Comparison of ENCODE assay signal across 7 cellular contexts in genomic region chr1:191533254-191533653, GRCh38.
"Had no signal": no experiment of that assay in that cellular context is flagged by ENCODE, and none has a peak within 500 bp of the region (broad histone marks: within the 10 kb centered on the region; RNA-seq: fewer than 3 reads in every experiment).

No MANE protein-coding gene starts in this region.

- H3K27me3 Mint-ChIP-seq: IgD-negative memory B cell had no signal

- H3K36me3 Mint-ChIP-seq: IgD-negative memory B cell had no signal

- H3K27ac ChIP-seq: GM23248, HL-60 had no signal

- DNase-seq: GM23248, H7, HCEC 1CT, KBM-7 had no signal

- FAIRE-seq: HepG2 had no signal

- H3K9ac ChIP-seq: GM23248 had no signal

- H3K27ac Mint-ChIP-seq: IgD-negative memory B cell had no signal

- H3K4me3 Mint-ChIP-seq: IgD-negative memory B cell had no signal

- H2AFZ ChIP-seq: GM23248 had no signal

- ATAC-seq: HepG2 had no signal

- H3K4me1 Mint-ChIP-seq: IgD-negative memory B cell had no signal

- H3K4me3 ChIP-seq: GM23248 had no signal
